ENCODE assay signal across 7 cellular contexts in the genomic region with DNA sequence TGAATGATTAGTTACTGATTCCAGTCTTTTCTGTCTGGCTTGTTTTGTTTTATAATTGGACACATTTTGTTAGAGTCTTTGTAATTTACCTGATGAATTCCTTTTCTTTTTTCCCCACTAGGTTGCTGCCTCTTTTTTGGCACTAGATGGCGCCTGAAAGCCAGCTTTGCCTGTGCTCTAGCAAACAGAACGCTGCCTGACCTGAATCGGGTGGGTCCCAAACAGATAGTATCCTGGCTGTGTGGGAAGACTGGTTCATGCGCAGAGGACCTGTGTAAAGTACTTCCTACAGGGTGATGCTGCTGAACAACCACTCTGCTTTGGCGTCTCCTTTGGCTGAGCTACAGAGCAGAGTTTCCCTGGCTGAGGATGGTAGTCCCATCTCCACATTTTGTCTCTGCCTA.
A peak's percentile ranks its signal among the peaks of the same experiment; 100 is the strongest.
DNase-seq lines count a peak whose midpoint lies in the region; ATAC-seq, FAIRE-seq and TF ChIP-seq lines count a peak whose summit lies in the region.

No MANE protein-coding gene starts in this region.

- H3K4me2 ChIP-seq in K562 (ENCODE audit: insufficient read depth, low read length) (no peak overlapping the region), neural cell (ENCODE audit: low read length) (no peak overlapping the region)

- H3K4me3 ChIP-seq in HAP-1 (no peak overlapping the region), K562 (no peak overlapping the region), neural cell (ENCODE audit: low read length) (no peak overlapping the region)

- ATAC-seq in K562 (no peak; the same call in 2 of the 3 replicates), GM19035 (IDR thresholded peaks at IDR 0.05; ENCODE audit: unreplicated experiment) (no peak)

- in situ Hi-C loops in HAP-1 (cut with MboI; ENCODE audit: low sequenced_read_pairs): no loop called here
- in situ Hi-C loops in K562 (cut with MboI): no loop called here

- H2AFZ ChIP-seq in K562 (ENCODE audit: low read depth, low read length): no peak overlapping the region
- H2AFZ ChIP-seq in neural cell (ENCODE audit: low read depth, low read length): no peak overlapping the region

- no peaks in the 10 kb centered on the region for H3K27me3 ChIP-seq in HAP-1 (ENCODE audit: low read depth)
- no peaks in the 10 kb centered on the region for H3K27me3 ChIP-seq in K562 (ENCODE audit: control insufficient read depth in 2 of 2, insufficient read depth in 2 of 2, low read length in 2 of 2)
- H3K27me3 ChIP-seq in neural cell (ENCODE audit: insufficient read depth, low read depth, low read length): no peaks in the 10 kb centered on the region

- no peak for FAIRE-seq in K562 (lab: Jason Lieb, UNC)

- intact Hi-C loops in K562 (cut with micrococcal nuclease): loop anchor here (1.0 to 10.0 kb wide), 2 partner anchors 290 to 382 kb away; no protein-coding TSS in a partner anchor

- H3K4me1 ChIP-seq in HAP-1 (no peaks in the 10 kb centered on the region), K562 (replicated peaks in 1 of 2; ENCODE audit: control insufficient read depth in 2 of 2, insufficient read depth in 2 of 2, low read length in 2 of 2) (no peaks in the 10 kb centered on the region)

- H3K9me3 ChIP-seq in HAP-1 (no peaks in the 10 kb centered on the region; the same call in 1 of the 2 replicates), K562 (replicated peaks; ENCODE audit: control insufficient read depth, insufficient read depth, low read depth, low read length) (no peaks in the 10 kb centered on the region), neural cell (ENCODE audit: low read length) (no peaks in the 10 kb centered on the region)

- H3K27ac ChIP-seq in K562 (ENCODE audit: extremely low read depth, low read depth, low read length) (no peak overlapping the region), neural cell (ENCODE audit: low read length) (no peak overlapping the region)

- no TSS peak for BruUV-seq in K562 (replicated peaks; lab: Mats Ljungman, UMichigan)

- CTCF ChIA-PET in K562 (lab: Yijun Ruan, JAX; ENCODE audit: low intra/inter-chr PET ratio): no interaction called here

- peak; percentile 26 to 53 (median 26); a peak in 5 of 6 replicates for TF ChIP-seq CTCF in K562 (IDR thresholded peaks at IDR 0.05 in 2 of 3, conservative IDR thresholded peaks at IDR 0.05 in 1 of 3; ENCODE audit: insufficient read depth in 2 of 3, low read depth in 1 of 3, low read length in 3 of 3)
- TF ChIP-seq CTCF in neural cell (IDR thresholded peaks at IDR 0.05; ENCODE audit: poor library complexity, severe bottlenecking): peak; percentile 42

- no peaks in the 10 kb centered on the region for H3F3A ChIP-seq in neural cell (ENCODE audit: insufficient read depth, low read length, poor library complexity, severe bottlenecking)

- POLR2A ChIA-PET in K562 (lab: Yijun Ruan, JAX): no interaction called here

- WGBS in K562 (ENCODE audit: insufficient coverage, low coverage, missing lambda C conversion rate): 4% methylated on average over 4 of the region's 5 CpGs

- TF ChIP-seq EP300 in K562 (IDR thresholded peaks at IDR 0.05; ENCODE audit: low read length) (no peak), neural cell (conservative IDR thresholded peaks at IDR 0.05; ENCODE audit: poor library complexity, severe bottlenecking) (no peak)

- DNase-seq in EH (ENCODE audit: low read depth) (peak; percentile 29), HAP-1 (ENCODE audit: low spot score in 2 of 2) (peak; percentile 19 to 28), OCI-M1 (lab: John Stamatoyannopoulos, UW) (peak; percentile 87), K562 (ENCODE audit: extremely low read depth in 1 of 4, low spot score in 3 of 4) (peak in 3 of 4 experiments; percentile 10 to 23 (median 15)), pons (ENCODE audit: low spot score) (no peak)

- H3K9me1 ChIP-seq in K562 (ENCODE audit: control insufficient read depth, insufficient read depth, low read length): no peaks in the 10 kb centered on the region

- no peaks in the 10 kb centered on the region for H3K9me2 ChIP-seq in neural cell (ENCODE audit: insufficient read depth, low read length)

- TF ChIP-seq RAD21 in K562 (CRISPR knock-in tag; conservative IDR thresholded peaks at IDR 0.05 in 1 of 2, IDR thresholded peaks at IDR 0.05 in 1 of 2) (peak; percentile 54 to 74), neural cell (conservative IDR thresholded peaks at IDR 0.05) (peak; percentile 52)

- no peak for TF ChIP-seq POLR2A in K562 (conservative IDR thresholded peaks at IDR 0.05)

- no peaks in the 10 kb centered on the region for H4K20me1 ChIP-seq in K562 (replicated peaks; ENCODE audit: control insufficient read depth, insufficient read depth, low read length)
- no peaks in the 10 kb centered on the region for H4K20me1 ChIP-seq in neural cell (ENCODE audit: insufficient read depth)

- H3K79me2 ChIP-seq in K562 (ENCODE audit: control insufficient read depth, insufficient read depth, low read length) (no peaks in the 10 kb centered on the region), neural cell (replicated peaks; ENCODE audit: insufficient read depth, low read length) (no peaks in the 10 kb centered on the region)

- H3K9ac ChIP-seq in K562 (ENCODE audit: insufficient read depth in 1 of 2, low read depth in 2 of 2, low read length in 2 of 2) (no peak overlapping the region), neural cell (ENCODE audit: low read length) (no peak overlapping the region)

- H3K36me3 ChIP-seq in HAP-1 (replicated peaks) (no peaks in the 10 kb centered on the region), K562 (ENCODE audit: control insufficient read depth, insufficient read depth, low read length) (no peaks in the 10 kb centered on the region), neural cell (ENCODE audit: insufficient read depth, low read length) (no peaks in the 10 kb centered on the region)

TF ChIP-seq in K562, 482 proteins besides CTCF, POLR2A, EP300 and RAD21 (continues in another document):
- TF ChIP-seq CBX3 (IDR thresholded peaks at IDR 0.05; ENCODE audit: borderline replicate concordance in 1 of 2, low read length in 2 of 2) (peak in 1 of 2 experiments; percentile 71; a peak in 2 of 3 replicates), HNRNPUL1 (IDR thresholded peaks at IDR 0.05; ENCODE audit: low read length) (no peak), RBM17 (IDR thresholded peaks at IDR 0.05; ENCODE audit: borderline replicate concordance, low read depth, low read length) (no peak), ZNF384 (IDR thresholded peaks at IDR 0.05; ENCODE audit: low read depth, low read length) (no peak), POLR2H (tag; IDR thresholded peaks at IDR 0.05; ENCODE audit: low read depth) (no peak), ZNF644 (tag; IDR thresholded peaks at IDR 0.05; ENCODE audit: low read depth) (no peak), HDGF (IDR thresholded peaks at IDR 0.05) (no peak), RB1 (IDR thresholded peaks at IDR 0.05; ENCODE audit: low read depth) (no peak), ZNF79 (CRISPR knock-in tag; IDR thresholded peaks at IDR 0.05; ENCODE audit: low read depth) (no peak), TRIM28 (IDR thresholded peaks at IDR 0.05) (peak; percentile 75), MTA1 (IDR thresholded peaks at IDR 0.05; ENCODE audit: borderline replicate concordance) (no peak), CBX5 (IDR thresholded peaks at IDR 0.05; ENCODE audit: borderline replicate concordance, low read depth) (peak; percentile 78)
- TF ChIP-seq, protein P1, sequence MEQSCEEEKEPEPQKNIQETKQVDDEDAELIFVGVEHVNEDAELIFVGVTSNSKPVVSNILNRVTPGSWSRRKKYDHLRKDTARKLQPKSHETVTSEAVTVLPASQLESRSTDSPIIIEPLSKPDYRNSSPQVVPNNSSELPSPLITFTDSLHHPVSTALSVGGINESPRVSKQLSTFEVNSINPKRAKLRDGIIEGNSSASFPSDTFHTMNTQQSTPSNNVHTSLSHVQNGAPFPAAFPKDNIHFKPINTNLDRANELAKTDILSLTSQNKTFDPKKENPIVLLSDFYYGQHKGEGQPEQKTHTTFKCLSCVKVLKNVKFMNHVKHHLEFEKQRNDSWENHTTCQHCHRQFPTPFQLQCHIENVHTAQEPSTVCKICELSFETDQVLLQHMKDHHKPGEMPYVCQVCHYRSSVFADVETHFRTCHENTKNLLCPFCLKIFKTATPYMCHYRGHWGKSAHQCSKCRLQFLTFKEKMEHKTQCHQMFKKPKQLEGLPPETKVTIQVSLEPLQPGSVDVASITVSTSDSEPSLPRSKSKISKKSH (CRISPR knock-in tag; IDR thresholded peaks at IDR 0.05): peak; percentile 82; the same call in 1 of the 2 replicates

TF ChIP-seq in neural cell, 6 proteins besides CTCF, POLR2A, EP300 and RAD21:
- TF ChIP-seq SMC3 (conservative IDR thresholded peaks at IDR 0.05; ENCODE audit: poor library complexity) (peak; percentile 38), POLR2AphosphoS5 (IDR thresholded peaks at IDR 0.05) (no peak)
